In the genomic region with DNA sequence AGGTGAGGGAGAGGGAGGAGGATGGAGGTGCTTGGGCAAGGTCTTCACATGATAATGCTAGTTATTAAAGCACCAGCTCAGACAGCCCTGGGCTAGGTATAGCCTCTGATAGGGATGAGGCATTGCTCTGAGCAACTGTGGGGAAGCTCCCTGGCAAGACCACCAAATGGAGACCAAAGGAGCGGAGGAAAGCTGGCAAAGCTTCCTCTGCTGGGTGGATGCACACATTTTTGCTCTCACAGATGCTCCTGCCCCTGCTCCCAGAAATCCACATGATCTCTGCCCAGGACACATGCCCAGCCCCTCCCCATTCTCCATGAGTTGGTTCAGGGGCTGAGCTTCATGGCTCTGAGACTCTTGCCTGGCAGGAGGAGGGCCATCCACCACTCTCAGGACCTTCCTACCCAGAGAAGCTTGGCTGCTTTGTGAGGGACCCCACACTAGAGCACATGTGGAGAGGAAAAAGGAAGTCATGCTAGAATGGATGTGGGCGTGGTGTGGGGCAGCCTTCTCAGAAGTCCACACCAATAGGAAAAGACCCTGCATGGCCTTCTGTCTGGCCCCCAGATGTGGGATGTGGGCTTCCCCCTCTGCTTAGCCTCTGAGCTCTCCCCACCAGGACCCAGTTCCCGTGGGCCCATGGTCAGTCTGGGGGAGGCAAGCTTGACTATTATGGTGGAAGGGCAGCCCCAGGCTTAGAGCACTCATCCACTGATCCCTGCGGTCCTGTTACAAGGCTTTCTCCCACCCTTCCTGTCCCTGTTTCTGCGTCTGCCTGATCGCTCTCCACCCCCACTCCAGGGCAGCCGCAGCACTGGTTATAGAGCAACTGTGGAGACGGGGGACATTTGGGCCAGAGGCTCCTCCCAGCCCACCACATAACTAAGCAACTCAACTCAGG, we compare ENCODE assay signal across 22 cellular contexts. TPM values are rescaled to one million over a fixed set of nuclear protein-coding genes. Genes with fewer than 3 reads are reported as not detected.
A peak's percentile ranks its signal among the peaks of the same experiment; 100 is the strongest.
DNase-seq lines count a peak whose midpoint lies in the region; ATAC-seq and TF ChIP-seq lines count a peak whose summit lies in the region.
"Had no signal": no experiment of that assay in that cellular context is flagged by ENCODE, and none has a peak within 500 bp of the region (broad histone marks: within the 10 kb centered on the region; RNA-seq: fewer than 3 reads in every experiment).

No MANE protein-coding gene starts in this region.

- H2AK5ac ChIP-seq in trophoblast cell (ENCODE audit: low read length), result no peak overlapping the region

- H4K91ac ChIP-seq in trophoblast cell (ENCODE audit: low read depth, low read length), result no peak overlapping the region

- no peak overlapping the region for H2BK5ac ChIP-seq in trophoblast cell (ENCODE audit: low read depth, low read length, poor library complexity)

- H2BK120ac ChIP-seq in trophoblast cell (ENCODE audit: insufficient read depth, low read length, poor library complexity), result no peak overlapping the region

- H3K9me2 ChIP-seq in Karpas-422 (replicated peaks; ENCODE audit: insufficient read depth, low read length), result no peaks in the 10 kb centered on the region

- TF ChIP-seq CTCF in RWPE2 (IDR thresholded peaks at IDR 0.05; ENCODE audit: poor library complexity, severe bottlenecking), result no peak
- TF ChIP-seq CTCF in lung (IDR thresholded peaks at IDR 0.05; ENCODE audit: control extremely low read depth, extremely low read depth), result no peak
- TF ChIP-seq CTCF in osteocyte (IDR thresholded peaks at IDR 0.05), result no peak

- H3K27me3 ChIP-seq in Karpas-422 (ENCODE audit: low read length) (peaks cover 3% of the 10 kb centered on the region; the same call in 1 of the 2 replicates), RWPE2 (ENCODE audit: insufficient read depth, poor library complexity, severe bottlenecking) (no peaks in the 10 kb centered on the region), lung (ENCODE audit: control insufficient read depth, insufficient read depth) (peaks cover 2% of the 10 kb centered on the region), trophoblast cell (ENCODE audit: insufficient read depth, low read length) (no peaks in the 10 kb centered on the region)

- H3K36me3 ChIP-seq in Karpas-422 (ENCODE audit: insufficient read depth, low read length), result no peaks in the 10 kb centered on the region
- no peaks in the 10 kb centered on the region for H3K36me3 ChIP-seq in RWPE2 (ENCODE audit: low read depth)
- no peaks in the 10 kb centered on the region for H3K36me3 ChIP-seq in lung (ENCODE audit: control insufficient read depth in 2 of 2, insufficient read depth in 2 of 2, low read length in 2 of 2)
- H3K36me3 ChIP-seq in trophoblast cell (ENCODE audit: control insufficient read depth in 1 of 2, insufficient read depth in 2 of 2, low read length in 2 of 2), result no peaks in the 10 kb centered on the region

- H3K9me3 ChIP-seq in Karpas-422 (ENCODE audit: low read length) (no peaks in the 10 kb centered on the region), RWPE2 (ENCODE audit: severe bottlenecking) (no peaks in the 10 kb centered on the region), lung (ENCODE audit: control insufficient read depth in 2 of 2, insufficient read depth in 1 of 2, low read length in 1 of 2) (no peaks in the 10 kb centered on the region), trophoblast cell (ENCODE audit: insufficient read depth, low read depth, low read length) (no peaks in the 10 kb centered on the region)

- ATAC-seq in RWPE2 (ENCODE audit: low read depth) (no peak), lung (ENCODE audit: insufficient read depth, low FRiP score) (no peak)
- ATAC-seq: HCT116, HepG2, K562, Panc1 had no signal

- no peak overlapping the region for H3K23ac ChIP-seq in trophoblast cell (ENCODE audit: low read length)

- no peak overlapping the region for H3K4ac ChIP-seq in trophoblast cell (ENCODE audit: low read depth, low read length)

- H2AFZ ChIP-seq in Karpas-422 (ENCODE audit: low read length), result peak overlapping the region; percentile 41; the same call in 1 of the 2 replicates
- no peak overlapping the region for H2AFZ ChIP-seq in trophoblast cell (ENCODE audit: insufficient read depth, low read length, poor library complexity)

- H3K27ac ChIP-seq in Karpas-422 (ENCODE audit: low read length), result no peak overlapping the region
- no peak overlapping the region for H3K27ac ChIP-seq in RWPE2 (ENCODE audit: poor library complexity, severe bottlenecking)
- H3K27ac ChIP-seq in lung (ENCODE audit: low read depth in 1 of 2, low read length in 1 of 2), result no peak overlapping the region
- H3K27ac ChIP-seq in trophoblast cell (ENCODE audit: low read depth, low read length), result no peak overlapping the region
- H3K27ac ChIP-seq: HL-60 had no signal

- H3K27me3 Mint-ChIP-seq in osteocyte (ENCODE audit: unreplicated experiment), result peaks cover 26% of the 10 kb centered on the region

- H3K9me3 Mint-ChIP-seq in osteocyte (ENCODE audit: unreplicated experiment), result no peaks in the 10 kb centered on the region

- no peak overlapping the region for H3K27ac Mint-ChIP-seq in osteocyte (ENCODE audit: unreplicated experiment)

- H3K4me2 ChIP-seq in Karpas-422 (ENCODE audit: low read depth, low read length, poor library complexity, severe bottlenecking) (no peak overlapping the region), trophoblast cell (ENCODE audit: low read length) (no peak overlapping the region)

- no peak overlapping the region for H4K12ac ChIP-seq in trophoblast cell (ENCODE audit: low read depth, low read length)

- H3K79me1 ChIP-seq in trophoblast cell (ENCODE audit: low read length), result no peaks in the 10 kb centered on the region

- H3K79me2 ChIP-seq in Karpas-422 (ENCODE audit: low read length) (no peaks in the 10 kb centered on the region), trophoblast cell (ENCODE audit: control insufficient read depth, insufficient read depth, low read length, poor library complexity) (no peaks in the 10 kb centered on the region)

- no peak overlapping the region for H4K8ac ChIP-seq in trophoblast cell (ENCODE audit: low read depth, low read length)

- H3K9ac ChIP-seq in Karpas-422 (ENCODE audit: low read length) (no peak overlapping the region), trophoblast cell (ENCODE audit: low read length) (no peak overlapping the region)

- 87 to 88% methylated on average over 8 of the region's 8 CpGs for WGBS in lung, 2 donors
- no CpG with 5 or more reads among the region's 8 CpGs for WGBS in trophoblast cell (ENCODE audit: extremely low coverage, insufficient coverage, insufficient read length)

- no peaks in the 10 kb centered on the region for H4K20me1 ChIP-seq in Karpas-422 (ENCODE audit: insufficient read depth, low read depth, low read length)

- H3K4me3 ChIP-seq in Karpas-422 (ENCODE audit: low read length) (no peak overlapping the region), RWPE2 (ENCODE audit: severe bottlenecking) (no peak overlapping the region), lung (no peak overlapping the region), trophoblast cell (ENCODE audit: low read depth, low read length) (no peak overlapping the region)
- H3K4me3 ChIP-seq: K562 had no signal

- no peak overlapping the region for H2BK12ac ChIP-seq in trophoblast cell (ENCODE audit: low read length)

- H3K36me3 Mint-ChIP-seq in osteocyte (ENCODE audit: unreplicated experiment), result no peaks in the 10 kb centered on the region
- H3K36me3 Mint-ChIP-seq: CD4-positive, alpha-beta memory T cell had no signal

- DNase-seq in Karpas-422 (peak; percentile 55), RWPE2 (ENCODE audit: low spot score) (peak; percentile 35), lung (ENCODE audit: low spot score) (peak; percentile 25), osteocyte (ENCODE audit: extremely low spot score, unreplicated experiment) (peak; percentile 66), trophoblast cell (no peak), retina (no peak), cerebellar nuclear complex (lab: John Stamatoyannopoulos, UW) (no peak)
- DNase-seq: CD4-positive, alpha-beta memory T cell; DMS153; GOT3; NCI-H1105; NCI-H146; NCI-H2029; NCI-H2227 treated with DMSO at 0.1 percent for 48 hours; NCI-H510A; NK-92 treated with Interleukin-12 subunit alpha and Interleukin-12 subunit beta, amount 100 ng/mL, for 24 hours had no signal

- no peak overlapping the region for H3K14ac ChIP-seq in trophoblast cell (ENCODE audit: low read length)

- H3K4me3 Mint-ChIP-seq in osteocyte (ENCODE audit: unreplicated experiment), result no peak overlapping the region
- H3K4me3 Mint-ChIP-seq: CD4-positive, alpha-beta memory T cell had no signal

- H3K4me1 ChIP-seq in Karpas-422 (ENCODE audit: low read length), result no peaks in the 10 kb centered on the region
- H3K4me1 ChIP-seq in RWPE2 (ENCODE audit: insufficient read depth, poor library complexity, severe bottlenecking), result no peaks in the 10 kb centered on the region
- no peaks in the 10 kb centered on the region for H3K4me1 ChIP-seq in lung (ENCODE audit: control insufficient read depth in 2 of 2, insufficient read depth in 2 of 2, low read length in 2 of 2)
- H3K4me1 ChIP-seq in trophoblast cell (ENCODE audit: control insufficient read depth in 1 of 2, insufficient read depth in 2 of 2, low read length in 2 of 2), result peaks cover 3 to 4% of the 10 kb centered on the region in 2 experiments

- no peak overlapping the region for H3K18ac ChIP-seq in trophoblast cell (ENCODE audit: low read length)

- H3K4me1 Mint-ChIP-seq in osteocyte (ENCODE audit: unreplicated experiment), result no peaks in the 10 kb centered on the region
- H3K4me1 Mint-ChIP-seq: CD4-positive, alpha-beta memory T cell had no signal

RNA-seq across cellular contexts. Expression of a gene that starts 10.5 kb away (rescaled TPM):
- not detected in 2 replicates for total RNA-seq in Karpas-422 (2014; rRNA removed; shearing (Covaris generic); ENCODE audit: low replicate concordance)
- total RNA-seq in lung (1 to 10 TPM; 2.6 to 4.7 TPM), osteocyte (0.89 and 1.3 TPM in 2 replicates)
- polyA plus RNA-seq in lung, result 1 to 10 TPM; 1.1 to 2.2 TPM
- polyA plus RNA-seq in trophoblast cell (2013), result 5.7 and 5.9 TPM in 2 replicates
- total RNA-seq: CD4-positive, alpha-beta memory T cell; G401 had no signal
- polyA plus RNA-seq: CD4-positive, alpha-beta memory T cell had no signal

Comparison
In these comparisons a context has a peak if more than half of its experiments do, and no peak if none do; other contexts are left out.
1. DNase-seq: peak in Karpas-422 (single experiment), RWPE2 (single experiment), lung (single experiment) and osteocyte (single experiment); none in trophoblast cell (0 of 2), retina (single experiment) and cerebellar nuclear complex (0 of 2).